Comparison of ENCODE assay signal across 19 cellular contexts in genomic region chr21:42490735-42491134, GRCh38. TPM values are rescaled to one million over a fixed set of nuclear protein-coding genes. Genes with fewer than 3 reads are reported as not detected.
"Had no signal": no experiment of that assay in that cellular context is flagged by ENCODE, and none has a peak within 500 bp of the region (broad histone marks: within the 10 kb centered on the region; RNA-seq: fewer than 3 reads in every experiment).

No MANE protein-coding gene starts in this region.

- H3K9me3 ChIP-seq: heart right ventricle, uterus had no signal

- H3K4me3 ChIP-seq: heart right ventricle, uterus had no signal

- ATAC-seq: activated CD8-positive, alpha-beta T cell treated with anti-CD3 and anti-CD28 coated beads, Interleukin-2, amount 10 ng/mL, durations not matched to agents 7 days and 5 days; heart right ventricle; right cardiac atrium; stimulated activated effector memory CD8-positive, alpha-beta T cell treated with anti-CD3 and anti-CD28 coated beads, Interleukin-12 subunit alpha, Interleukin-12 subunit beta, amount 100 ng/mL, for 72 hours; stimulated activated naive CD8-positive, alpha-beta T cell treated with anti-CD3 and anti-CD28 coated beads, Interleukin-15, amount 100 ng/mL, for 72 hours; T-helper 17 cell had no signal

- H3K4me1 ChIP-seq: uterus had no signal

- H3K27me3 ChIP-seq: uterus had no signal

- H3K27ac ChIP-seq: heart right ventricle, parathyroid adenoma, uterus had no signal

- H3K36me3 ChIP-seq: heart right ventricle, uterus had no signal

- DNase-seq: activated CD4-positive, alpha-beta T cell treated with anti-CD3 and anti-CD28 coated beads for 1 hour; activated CD4-positive, alpha-beta T cell treated with anti-CD3 and anti-CD28 coated beads, Interleukin-2, amount 50 U/mL, for 1 hour; activated CD8-positive, alpha-beta T cell treated with anti-CD3 and anti-CD28 coated beads, Interleukin-2, amount 10 ng/mL, durations not matched to agents 7 days and 5 days; activated gamma-delta T cell treated with Interleukin-2 at 50 U/mL for 16 hours; aorta; effector CD4-positive, alpha-beta T cell; foreskin fibroblast; heart right ventricle; nucleus accumbens; right cardiac atrium; stimulated activated CD4-positive, alpha-beta T cell treated with anti-CD3 and anti-CD28 coated beads, Interleukin-12 subunit alpha, Interleukin-12 subunit beta, amount 100 ng/mL, for 4 hours; stimulated activated naive CD8-positive, alpha-beta T cell treated with anti-CD3 and anti-CD28 coated beads, Interleukin-15, amount 100 ng/mL, for 72 hours; T-helper 17 cell; trophoblast cell; uterus had no signal

RNA-seq across cellular contexts. Expression of gene RSPH1, which starts 5.3 kb away (rescaled TPM):
- total RNA-seq: activated CD8-positive, alpha-beta T cell treated with anti-CD3 and anti-CD28 coated beads, Interleukin-2, amount 10 ng/mL, durations not matched to agents 7 days and 5 days; cardiac septum; fibroblast of lung; right cardiac atrium had no signal
